In the genomic region with DNA sequence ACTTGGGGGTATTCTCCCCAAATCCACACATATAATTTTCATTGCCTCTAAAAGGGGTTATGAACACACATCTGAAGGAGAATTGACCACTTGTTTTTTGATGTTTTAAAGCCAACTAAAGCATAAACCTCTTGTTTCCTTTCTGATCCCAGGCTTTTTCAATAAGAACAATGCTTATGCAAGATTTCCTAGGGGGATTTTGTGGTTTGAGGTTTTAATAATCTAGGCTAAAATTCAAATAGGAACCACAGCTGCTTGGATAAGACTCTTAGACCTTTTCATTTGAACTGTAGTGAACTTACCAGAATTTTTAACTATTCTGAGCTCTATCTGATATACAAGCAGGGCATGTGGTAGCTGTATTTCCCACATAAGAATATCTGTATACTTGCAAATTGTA, we compare ENCODE assay signal across 1 cellular context.
TF ChIP-seq lines count a peak whose summit lies in the region.

No MANE protein-coding gene starts in this region.

TF ChIP-seq in HepG2, 621 proteins besides CTCF, POLR2A, EP300 and RAD21 (continued from another document):
- TF ChIP-seq ZKSCAN1 (IDR thresholded peaks at IDR 0.05; ENCODE audit: low read length): no peak
- no peak for TF ChIP-seq ZSCAN21 (CRISPR knock-in tag; IDR thresholded peaks at IDR 0.05; ENCODE audit: borderline replicate concordance)
